In genomic region chr11:10646956-10647355, GRCh38 we compare ENCODE assay signal across 1 cellular context.
TF ChIP-seq lines count a peak whose summit lies in the region.

No MANE protein-coding gene starts in this region.

TF ChIP-seq in A549, 52 proteins besides CTCF, POLR2A, EP300 and RAD21 (continued from another document):
- TF ChIP-seq ELK1 (IDR thresholded peaks at IDR 0.05; ENCODE audit: low read depth, low read length) = no peak
- TF ChIP-seq FOSL2 (IDR thresholded peaks at IDR 0.05) = no peak
- no peak for TF ChIP-seq FOSL2 (CRISPR knock-in tag; IDR thresholded peaks at IDR 0.05)
- no peak for TF ChIP-seq MAX (IDR thresholded peaks at IDR 0.05)
- TF ChIP-seq REST (IDR thresholded peaks at IDR 0.05) = no peak
- TF ChIP-seq FOSB (CRISPR knock-in tag; IDR thresholded peaks at IDR 0.05) = no peak
- TF ChIP-seq RFX5 (IDR thresholded peaks at IDR 0.05) = no peak
- TF ChIP-seq ATOH8 (CRISPR knock-in tag; IDR thresholded peaks at IDR 0.05; ENCODE audit: low read depth) = no peak
- TF ChIP-seq RCOR1 (IDR thresholded peaks at IDR 0.05; ENCODE audit: low read depth, low read length) = no peak
- no peak for TF ChIP-seq HES2 (IDR thresholded peaks at IDR 0.05)
- no peak for TF ChIP-seq TFCP2L1 (CRISPR knock-in tag; IDR thresholded peaks at IDR 0.05)
- no peak for TF ChIP-seq HOXB13 (CRISPR knock-in tag; IDR thresholded peaks at IDR 0.05; ENCODE audit: low read depth)
- TF ChIP-seq HOXA7 (CRISPR knock-in tag; IDR thresholded peaks at IDR 0.05) = no peak
- TF ChIP-seq CHD4 (IDR thresholded peaks at IDR 0.05; ENCODE audit: borderline replicate concordance) = no peak
- no peak for TF ChIP-seq NPAS2 (CRISPR knock-in tag; IDR thresholded peaks at IDR 0.05; ENCODE audit: borderline replicate concordance)
